ENCODE assay signal across 10 cellular contexts in genomic region chr1:37919277-37919676, GRCh38. TPM values are rescaled to one million over a fixed set of nuclear protein-coding genes. Genes with fewer than 3 reads are reported as not detected.
A peak's percentile ranks its signal among the peaks of the same experiment; 100 is the strongest.
DNase-seq lines count a peak whose midpoint lies in the region; ATAC-seq, FAIRE-seq and TF ChIP-seq lines count a peak whose summit lies in the region.
"Had no signal": no experiment of that assay in that cellular context is flagged by ENCODE, and none has a peak within 500 bp of the region (broad histone marks: within the 10 kb centered on the region; RNA-seq: fewer than 3 reads in every experiment).

No MANE protein-coding gene starts in this region.

- peak; percentile 49 for TF ChIP-seq CTCF in HL-60 (IDR thresholded peaks at IDR 0.05; ENCODE audit: insufficient read depth, low read length)
- TF ChIP-seq CTCF in astrocyte (IDR thresholded peaks at IDR 0.05; ENCODE audit: insufficient read depth, low read depth, low read length), result peak; percentile 59
- peak; percentile 45 for TF ChIP-seq CTCF in liver (IDR thresholded peaks at IDR 0.05; ENCODE audit: low read depth, low read length, missing input control)

- H3K27me3 Mint-ChIP-seq in astrocyte (ENCODE audit: low read depth, unreplicated experiment), result no peaks in the 10 kb centered on the region

- H3K36me3 ChIP-seq in astrocyte (ENCODE audit: insufficient read depth, low read length) (peaks cover 2% of the 10 kb centered on the region), liver (ENCODE audit: control insufficient read depth in 4 of 4, insufficient read depth in 3 of 4, low read depth in 1 of 4, low read length in 3 of 4) (peaks cover 0 to 7% (median 2%) of the 10 kb centered on the region in 4 donors)
- H3K36me3 ChIP-seq: ovary had no signal

- H3K79me2 ChIP-seq in astrocyte (ENCODE audit: insufficient read depth, low read length), result peaks cover 5% of the 10 kb centered on the region

- H3K4me1 ChIP-seq in astrocyte (ENCODE audit: insufficient read depth, low read length) (no peaks in the 10 kb centered on the region), liver (ENCODE audit: control insufficient read depth in 4 of 4, insufficient read depth in 4 of 4, low read length in 3 of 4) (peaks cover 0 to 4% (median 0%) of the 10 kb centered on the region in 4 donors)

- H3K36me3 Mint-ChIP-seq in astrocyte (ENCODE audit: low read depth, unreplicated experiment), result peaks cover 7% of the 10 kb centered on the region

- peaks cover 24% of the 10 kb centered on the region for H4K20me1 ChIP-seq in astrocyte (ENCODE audit: insufficient read depth, low read length)

- WGBS in liver, result 46% methylated on average over 1 of the region's 1 CpG

- FAIRE-seq in astrocyte (lab: Jason Lieb, UNC), result no peak

- peak; percentile 26 to 61 for TF ChIP-seq RAD21 in liver (IDR thresholded peaks at IDR 0.05)

- H3K27ac Mint-ChIP-seq in astrocyte (ENCODE audit: unreplicated experiment), result no peak overlapping the region

- no peak overlapping the region for H2AFZ ChIP-seq in astrocyte (ENCODE audit: low read depth, low read length)

- no peak overlapping the region for H3K4me3 Mint-ChIP-seq in astrocyte (ENCODE audit: unreplicated experiment)

- H3K9me3 ChIP-seq in astrocyte (ENCODE audit: insufficient read depth, low read depth, low read length) (no peaks in the 10 kb centered on the region), liver (ENCODE audit: control insufficient read depth in 4 of 4, low read length in 3 of 4) (no peaks in the 10 kb centered on the region)
- H3K9me3 ChIP-seq: ovary had no signal

- H3K9ac ChIP-seq in astrocyte (ENCODE audit: low read length) (no peak overlapping the region), liver (ENCODE audit: low read depth in 1 of 2, low read length in 2 of 2) (no peak overlapping the region)

- no peak overlapping the region for H3K27ac ChIP-seq in HL-60 (replicated peaks)
- H3K27ac ChIP-seq in astrocyte (ENCODE audit: low read depth, low read length), result no peak overlapping the region
- no peak overlapping the region for H3K27ac ChIP-seq in liver (ENCODE audit: low read depth in 1 of 2, low read length in 2 of 2)
- H3K27ac ChIP-seq: ovary had no signal

- DNase-seq in COLO668 (lab: John Stamatoyannopoulos, UW; ENCODE audit: unreplicated experiment) (peak; percentile 29), HL-60 (ENCODE audit: low read depth in 1 of 2, low spot score in 1 of 2) (peak in 1 of 2 experiments; percentile 33), astrocyte (ENCODE audit: low read depth) (no peak), DMS79 (lab: John Stamatoyannopoulos, UW) (no peak)
- DNase-seq in stimulated activated CD4-positive, alpha-beta T cell treated with anti-CD3 and anti-CD28 coated beads, Interleukin-4, amount 100 ng/mL, for 4 hours, result no peak
- DNase-seq: NCI-H774, ovary had no signal

- no peaks in the 10 kb centered on the region for H3K27me3 ChIP-seq in HL-60 (ENCODE audit: insufficient read depth, poor library complexity, severe bottlenecking)
- no peaks in the 10 kb centered on the region for H3K27me3 ChIP-seq in astrocyte (ENCODE audit: insufficient read depth, low read length)
- H3K27me3 ChIP-seq in liver (ENCODE audit: control insufficient read depth in 4 of 4, insufficient read depth in 4 of 4, low read length in 3 of 4), result no peaks in the 10 kb centered on the region
- H3K27me3 ChIP-seq: ovary had no signal

- H3K9me3 Mint-ChIP-seq in astrocyte (ENCODE audit: unreplicated experiment), result no peaks in the 10 kb centered on the region

- H3K4me3 ChIP-seq in HL-60 (replicated peaks; ENCODE audit: insufficient read depth, low read length), result no peak overlapping the region
- no peak overlapping the region for H3K4me3 ChIP-seq in astrocyte (ENCODE audit: insufficient read depth, low read depth, low read length)
- no peak overlapping the region for H3K4me3 ChIP-seq in liver (ENCODE audit: low read depth in 1 of 3, low read length in 3 of 3)
- H3K4me3 ChIP-seq: ovary had no signal

- no peak overlapping the region for H3K4me2 ChIP-seq in astrocyte (ENCODE audit: low read length)

- ATAC-seq in HG02588 (IDR thresholded peaks at IDR 0.05; ENCODE audit: unreplicated experiment) (no peak), GM18867 (IDR thresholded peaks at IDR 0.05; ENCODE audit: unreplicated experiment) (no peak)

- peaks cover 4% of the 10 kb centered on the region for H3K4me1 Mint-ChIP-seq in astrocyte (ENCODE audit: low read depth, unreplicated experiment)

TF ChIP-seq in liver, 16 proteins besides CTCF, POLR2A, EP300 and RAD21:
- TF ChIP-seq HNF4A (conservative IDR thresholded peaks at IDR 0.05) (no peak), GABPA (IDR thresholded peaks at IDR 0.05 in 1 of 2, conservative IDR thresholded peaks at IDR 0.05 in 1 of 2) (no peak), SP1 (IDR thresholded peaks at IDR 0.05) (no peak), FOXA2 (IDR thresholded peaks at IDR 0.05) (no peak), NR2F2 (IDR thresholded peaks at IDR 0.05) (no peak), HNF4G (IDR thresholded peaks at IDR 0.05) (no peak), RXRA (IDR thresholded peaks at IDR 0.05) (no peak), ZBTB33 (IDR thresholded peaks at IDR 0.05) (no peak), FOXA1 (IDR thresholded peaks at IDR 0.05) (no peak), TAF1 (conservative IDR thresholded peaks at IDR 0.05) (no peak), REST (IDR thresholded peaks at IDR 0.05) (no peak), YY1 (IDR thresholded peaks at IDR 0.05) (no peak), JUND (IDR thresholded peaks at IDR 0.05) (no peak), EGR1 (IDR thresholded peaks at IDR 0.05; ENCODE audit: low read depth in 2 of 2) (no peak), ATF3 (IDR thresholded peaks at IDR 0.05) (no peak), MAX (IDR thresholded peaks at IDR 0.05) (no peak)

RNA-seq across cellular contexts. Expression of gene INPP5B, which starts 27.6 kb away (rescaled TPM):
- total RNA-seq in astrocyte, result 19.4 and 21.4 TPM in 2 replicates
- total RNA-seq in liver, result 10 to 100 TPM; 21.3 to 30.9 TPM
- 1 to 10 TPM; 5.0 to 5.9 TPM for polyA plus RNA-seq in liver

RNA-seq across cellular contexts. Expression of gene MTF1, which starts 59.9 kb away (rescaled TPM):
- total RNA-seq in astrocyte, result 16.6 and 16.7 TPM in 2 replicates
- total RNA-seq in liver, result 1 to 10 TPM; 3.2 to 3.3 TPM
- polyA plus RNA-seq in liver, result 1 to 10 TPM; 2.3 to 2.8 TPM
